1 cellular context compared by ENCODE assay signal in the genomic region with DNA sequence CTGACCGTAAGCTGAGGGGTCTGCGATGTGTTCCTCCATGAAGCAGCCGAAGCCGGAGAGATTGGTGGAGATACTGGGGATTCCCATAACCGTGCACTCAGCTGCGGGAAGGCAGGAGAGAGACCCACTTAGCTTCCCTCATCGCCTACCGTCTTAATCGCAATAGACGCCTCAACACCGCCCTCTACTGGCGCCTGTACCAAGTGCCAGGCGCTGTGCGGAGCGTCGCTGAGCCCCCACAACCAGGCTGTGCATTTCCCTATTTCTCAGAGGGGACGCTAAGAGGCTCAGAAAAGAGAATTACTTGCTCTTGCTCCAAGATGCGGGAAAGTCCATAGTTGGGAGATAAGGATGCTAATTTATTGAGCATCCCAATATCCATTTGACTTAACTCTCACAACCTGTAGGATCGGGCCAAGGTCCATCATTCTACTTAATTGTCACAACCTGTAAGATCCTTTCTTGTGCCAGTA.
TF ChIP-seq lines count a peak whose summit lies in the region.

No MANE protein-coding gene starts in this region.

TF ChIP-seq in HepG2, 621 proteins besides CTCF, POLR2A, EP300 and RAD21 (continues in another document):
- no peak for TF ChIP-seq DRAP1 (CRISPR knock-in tag; IDR thresholded peaks at IDR 0.05)
- TF ChIP-seq CENPX (CRISPR knock-in tag; IDR thresholded peaks at IDR 0.05), result no peak
- TF ChIP-seq ZNF768 (CRISPR knock-in tag; IDR thresholded peaks at IDR 0.05), result peak; percentile 74; the same call in 1 of the 2 replicates
- TF ChIP-seq, protein P1, sequence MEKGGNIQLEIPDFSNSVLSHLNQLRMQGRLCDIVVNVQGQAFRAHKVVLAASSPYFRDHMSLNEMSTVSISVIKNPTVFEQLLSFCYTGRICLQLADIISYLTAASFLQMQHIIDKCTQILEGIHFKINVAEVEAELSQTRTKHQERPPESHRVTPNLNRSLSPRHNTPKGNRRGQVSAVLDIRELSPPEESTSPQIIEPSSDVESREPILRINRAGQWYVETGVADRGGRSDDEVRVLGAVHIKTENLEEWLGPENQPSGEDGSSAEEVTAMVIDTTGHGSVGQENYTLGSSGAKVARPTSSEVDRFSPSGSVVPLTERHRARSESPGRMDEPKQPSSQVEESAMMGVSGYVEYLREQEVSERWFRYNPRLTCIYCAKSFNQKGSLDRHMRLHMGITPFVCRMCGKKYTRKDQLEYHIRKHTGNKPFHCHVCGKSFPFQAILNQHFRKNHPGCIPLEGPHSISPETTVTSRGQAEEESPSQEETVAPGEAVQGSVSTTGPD (CRISPR knock-in tag; IDR thresholded peaks at IDR 0.05), result no peak
- no peak for TF ChIP-seq SNAI1 (CRISPR knock-in tag; IDR thresholded peaks at IDR 0.05; ENCODE audit: borderline replicate concordance)
- no peak for TF ChIP-seq MAFK (conservative IDR thresholded peaks at IDR 0.05 in 1 of 2, IDR thresholded peaks at IDR 0.05 in 1 of 2; ENCODE audit: low read length in 2 of 2)
- TF ChIP-seq, protein P2, sequence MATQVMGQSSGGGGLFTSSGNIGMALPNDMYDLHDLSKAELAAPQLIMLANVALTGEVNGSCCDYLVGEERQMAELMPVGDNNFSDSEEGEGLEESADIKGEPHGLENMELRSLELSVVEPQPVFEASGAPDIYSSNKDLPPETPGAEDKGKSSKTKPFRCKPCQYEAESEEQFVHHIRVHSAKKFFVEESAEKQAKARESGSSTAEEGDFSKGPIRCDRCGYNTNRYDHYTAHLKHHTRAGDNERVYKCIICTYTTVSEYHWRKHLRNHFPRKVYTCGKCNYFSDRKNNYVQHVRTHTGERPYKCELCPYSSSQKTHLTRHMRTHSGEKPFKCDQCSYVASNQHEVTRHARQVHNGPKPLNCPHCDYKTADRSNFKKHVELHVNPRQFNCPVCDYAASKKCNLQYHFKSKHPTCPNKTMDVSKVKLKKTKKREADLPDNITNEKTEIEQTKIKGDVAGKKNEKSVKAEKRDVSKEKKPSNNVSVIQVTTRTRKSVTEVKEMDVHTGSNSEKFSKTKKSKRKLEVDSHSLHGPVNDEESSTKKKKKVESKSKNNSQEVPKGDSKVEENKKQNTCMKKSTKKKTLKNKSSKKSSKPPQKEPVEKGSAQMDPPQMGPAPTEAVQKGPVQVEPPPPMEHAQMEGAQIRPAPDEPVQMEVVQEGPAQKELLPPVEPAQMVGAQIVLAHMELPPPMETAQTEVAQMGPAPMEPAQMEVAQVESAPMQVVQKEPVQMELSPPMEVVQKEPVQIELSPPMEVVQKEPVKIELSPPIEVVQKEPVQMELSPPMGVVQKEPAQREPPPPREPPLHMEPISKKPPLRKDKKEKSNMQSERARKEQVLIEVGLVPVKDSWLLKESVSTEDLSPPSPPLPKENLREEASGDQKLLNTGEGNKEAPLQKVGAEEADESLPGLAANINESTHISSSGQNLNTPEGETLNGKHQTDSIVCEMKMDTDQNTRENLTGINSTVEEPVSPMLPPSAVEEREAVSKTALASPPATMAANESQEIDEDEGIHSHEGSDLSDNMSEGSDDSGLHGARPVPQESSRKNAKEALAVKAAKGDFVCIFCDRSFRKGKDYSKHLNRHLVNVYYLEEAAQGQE (IDR thresholded peaks at IDR 0.05; ENCODE audit: borderline replicate concordance in 1 of 2, low read depth in 1 of 2, low read length in 2 of 2), result no peak
- TF ChIP-seq CHCHD3 (CRISPR knock-in tag; IDR thresholded peaks at IDR 0.05), result no peak
- no peak for TF ChIP-seq IKZF4 (CRISPR knock-in tag; IDR thresholded peaks at IDR 0.05; ENCODE audit: borderline replicate concordance, low read depth, not compliant biosample characterization)
- no peak for TF ChIP-seq RBFOX2 (IDR thresholded peaks at IDR 0.05; ENCODE audit: low read depth, low read length)
- TF ChIP-seq, protein P3, sequence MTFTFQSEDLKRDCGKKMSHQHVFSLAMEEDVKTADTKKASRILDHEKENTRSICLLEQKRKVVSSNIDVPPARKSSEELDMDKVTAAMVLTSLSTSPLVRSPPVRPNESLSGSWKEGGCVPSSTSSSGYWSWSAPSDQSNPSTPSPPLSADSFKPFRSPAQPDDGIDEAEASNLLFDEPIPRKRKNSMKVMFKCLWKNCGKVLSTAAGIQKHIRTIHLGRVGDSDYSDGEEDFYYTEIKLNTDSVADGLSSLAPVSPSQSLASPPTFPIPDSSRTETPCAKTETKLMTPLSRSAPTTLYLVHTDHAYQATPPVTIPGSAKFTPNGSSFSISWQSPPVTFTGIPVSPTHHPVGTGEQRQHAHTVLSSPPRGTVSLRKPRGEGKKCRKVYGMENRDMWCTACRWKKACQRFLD (CRISPR knock-in tag; IDR thresholded peaks at IDR 0.05; ENCODE audit: borderline replicate concordance), result no peak
- TF ChIP-seq BORCS8-MEF2B (CRISPR knock-in tag; IDR thresholded peaks at IDR 0.05), result 0 out of 2 replicates have a peak, but pooled peaks have one; percentile 25
- no peak for TF ChIP-seq ZNF263 (CRISPR knock-in tag; IDR thresholded peaks at IDR 0.05)
- no peak for TF ChIP-seq DR1 (CRISPR knock-in tag; IDR thresholded peaks at IDR 0.05)
- TF ChIP-seq ARHGAP35 (CRISPR knock-in tag; IDR thresholded peaks at IDR 0.05; ENCODE audit: borderline replicate concordance), result no peak
- TF ChIP-seq ZNF639 (CRISPR knock-in tag; conservative IDR thresholded peaks at IDR 0.05), result no peak
- no peak for TF ChIP-seq WIZ (CRISPR knock-in tag; IDR thresholded peaks at IDR 0.05)
- no peak for TF ChIP-seq HIVEP1 (CRISPR knock-in tag; IDR thresholded peaks at IDR 0.05)
- no peak for TF ChIP-seq ZNF264 (CRISPR knock-in tag; IDR thresholded peaks at IDR 0.05)
- TF ChIP-seq MTA1 (CRISPR knock-in tag; IDR thresholded peaks at IDR 0.05; ENCODE audit: borderline replicate concordance), result no peak
- TF ChIP-seq TEAD3 (CRISPR knock-in tag; optimal IDR thresholded peaks at IDR 0.05; ENCODE audit: borderline replicate concordance), result peak; percentile 22
- TF ChIP-seq NFAT5 (CRISPR knock-in tag; IDR thresholded peaks at IDR 0.05), result no peak
- TF ChIP-seq DDIT3 (CRISPR knock-in tag; IDR thresholded peaks at IDR 0.05), result no peak
- TF ChIP-seq ZNF543 (CRISPR knock-in tag; IDR thresholded peaks at IDR 0.05), result no peak
- no peak for TF ChIP-seq TCF7 (IDR thresholded peaks at IDR 0.05; ENCODE audit: low read depth)
- no peak for TF ChIP-seq ZNF251 (CRISPR knock-in tag; IDR thresholded peaks at IDR 0.05)
- no peak for TF ChIP-seq CCDC6 (CRISPR knock-in tag; IDR thresholded peaks at IDR 0.05)
- TF ChIP-seq XRCC5 (optimal IDR thresholded peaks at IDR 0.05; ENCODE audit: low read length), result peak; percentile 68
- no peak for TF ChIP-seq IKZF1 (IDR thresholded peaks at IDR 0.05)
- TF ChIP-seq THAP11 (CRISPR knock-in tag; IDR thresholded peaks at IDR 0.05), result peak; percentile 78
- TF ChIP-seq NFYB (CRISPR knock-in tag; IDR thresholded peaks at IDR 0.05), result no peak
- TF ChIP-seq, protein P4, sequence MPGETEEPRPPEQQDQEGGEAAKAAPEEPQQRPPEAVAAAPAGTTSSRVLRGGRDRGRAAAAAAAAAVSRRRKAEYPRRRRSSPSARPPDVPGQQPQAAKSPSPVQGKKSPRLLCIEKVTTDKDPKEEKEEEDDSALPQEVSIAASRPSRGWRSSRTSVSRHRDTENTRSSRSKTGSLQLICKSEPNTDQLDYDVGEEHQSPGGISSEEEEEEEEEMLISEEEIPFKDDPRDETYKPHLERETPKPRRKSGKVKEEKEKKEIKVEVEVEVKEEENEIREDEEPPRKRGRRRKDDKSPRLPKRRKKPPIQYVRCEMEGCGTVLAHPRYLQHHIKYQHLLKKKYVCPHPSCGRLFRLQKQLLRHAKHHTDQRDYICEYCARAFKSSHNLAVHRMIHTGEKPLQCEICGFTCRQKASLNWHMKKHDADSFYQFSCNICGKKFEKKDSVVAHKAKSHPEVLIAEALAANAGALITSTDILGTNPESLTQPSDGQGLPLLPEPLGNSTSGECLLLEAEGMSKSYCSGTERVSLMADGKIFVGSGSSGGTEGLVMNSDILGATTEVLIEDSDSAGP (CRISPR knock-in tag; IDR thresholded peaks at IDR 0.05; ENCODE audit: borderline replicate concordance), result peak; percentile 43; the same call in 1 of the 2 replicates
- no peak for TF ChIP-seq ARNT (IDR thresholded peaks at IDR 0.05)
- 0 out of 2 replicates have a peak, but pooled peaks have one; percentile 43 for TF ChIP-seq SMAD3 (CRISPR knock-in tag; IDR thresholded peaks at IDR 0.05)
- peak; percentile 83 for TF ChIP-seq ZBTB38 (CRISPR knock-in tag; IDR thresholded peaks at IDR 0.05)
- TF ChIP-seq ZMYM3 (CRISPR knock-in tag; IDR thresholded peaks at IDR 0.05), result no peak
- peak; percentile 93 for TF ChIP-seq STAG1 (CRISPR knock-in tag; IDR thresholded peaks at IDR 0.05)
- no peak for TF ChIP-seq IRX3 (CRISPR knock-in tag; IDR thresholded peaks at IDR 0.05; ENCODE audit: borderline replicate concordance, low read depth)
- TF ChIP-seq ZNF775 (CRISPR knock-in tag; IDR thresholded peaks at IDR 0.05; ENCODE audit: borderline replicate concordance), result no peak
- no peak for TF ChIP-seq HMG20A (CRISPR knock-in tag; IDR thresholded peaks at IDR 0.05; ENCODE audit: borderline replicate concordance)
- no peak for TF ChIP-seq ZFX (CRISPR knock-in tag; IDR thresholded peaks at IDR 0.05; ENCODE audit: low read depth)
- no peak for TF ChIP-seq ZNF24 (IDR thresholded peaks at IDR 0.05)
- no peak for TF ChIP-seq ZNF354B (CRISPR knock-in tag; IDR thresholded peaks at IDR 0.05)
- no peak for TF ChIP-seq NR2F6 (IDR thresholded peaks at IDR 0.05)
- 0 out of 2 replicates have a peak, but pooled peaks have one; percentile 15 for TF ChIP-seq NR2F6 (CRISPR knock-in tag; IDR thresholded peaks at IDR 0.05)
- TF ChIP-seq, protein P5, sequence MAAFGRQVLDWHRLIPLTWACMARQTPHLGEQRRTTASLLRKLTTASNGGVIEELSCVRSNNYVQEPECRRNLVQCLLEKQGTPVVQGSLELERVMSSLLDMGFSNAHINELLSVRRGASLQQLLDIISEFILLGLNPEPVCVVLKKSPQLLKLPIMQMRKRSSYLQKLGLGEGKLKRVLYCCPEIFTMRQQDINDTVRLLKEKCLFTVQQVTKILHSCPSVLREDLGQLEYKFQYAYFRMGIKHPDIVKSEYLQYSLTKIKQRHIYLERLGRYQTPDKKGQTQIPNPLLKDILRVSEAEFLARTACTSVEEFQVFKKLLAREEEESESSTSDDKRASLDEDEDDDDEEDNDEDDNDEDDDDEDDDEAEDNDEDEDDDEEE (CRISPR knock-in tag; IDR thresholded peaks at IDR 0.05), result no peak
- 0 out of 2 replicates have a peak, but pooled peaks have one; percentile 35 for TF ChIP-seq UBTF (CRISPR knock-in tag; IDR thresholded peaks at IDR 0.05)
